ENCODE assay signal across 1 cellular context in the genomic region with DNA sequence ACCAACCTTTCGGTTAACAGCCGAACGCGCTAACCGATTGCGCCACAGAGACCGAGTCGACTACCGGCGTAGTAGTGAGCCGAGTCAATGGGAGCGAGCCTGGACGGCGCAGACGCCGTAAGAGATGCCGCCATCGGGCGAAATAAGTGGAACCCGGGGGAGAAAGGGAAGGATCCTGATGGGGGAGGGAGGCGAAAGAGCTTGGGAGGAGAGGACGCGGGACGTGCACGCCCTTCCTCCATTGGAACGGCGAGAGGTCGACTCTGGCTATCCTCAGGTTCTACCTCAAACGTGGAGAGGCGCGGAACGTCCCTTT.
TF ChIP-seq lines count a peak whose summit lies in the region.

No MANE protein-coding gene starts in this region.

TF ChIP-seq in WTC11, 78 proteins besides CTCF, POLR2A, EP300 and RAD21 (continued from another document and continues in another):
- TF ChIP-seq ZNF512 (CRISPR knock-in tag; IDR thresholded peaks at IDR 0.05; ENCODE audit: borderline replicate concordance) (no peak), MXD4 (CRISPR knock-in tag; IDR thresholded peaks at IDR 0.05; ENCODE audit: borderline replicate concordance) (no peak), E2F5 (CRISPR knock-in tag; IDR thresholded peaks at IDR 0.05) (no peak; the same call in 1 of the 2 replicates), ESRRA (CRISPR knock-in tag; IDR thresholded peaks at IDR 0.05; ENCODE audit: borderline replicate concordance) (no peak), MYBL2 (CRISPR knock-in tag; IDR thresholded peaks at IDR 0.05) (no peak), ZNF138 (CRISPR knock-in tag; conservative IDR thresholded peaks at IDR 0.05) (no peak), ZNF423 (CRISPR knock-in tag; IDR thresholded peaks at IDR 0.05) (no peak), CREM (CRISPR knock-in tag; IDR thresholded peaks at IDR 0.05) (no peak; the same call in 1 of the 2 replicates), SOX15 (CRISPR knock-in tag; IDR thresholded peaks at IDR 0.05) (no peak), ZNF425 (CRISPR knock-in tag; conservative IDR thresholded peaks at IDR 0.05) (no peak), PREB (CRISPR knock-in tag; IDR thresholded peaks at IDR 0.05; ENCODE audit: borderline replicate concordance) (no peak), CREB1 (CRISPR knock-in tag; IDR thresholded peaks at IDR 0.05) (no peak), FOXK1 (CRISPR knock-in tag; IDR thresholded peaks at IDR 0.05) (no peak), NR1H2 (CRISPR knock-in tag; IDR thresholded peaks at IDR 0.05) (no peak), ZNF671 (CRISPR knock-in tag; IDR thresholded peaks at IDR 0.05) (no peak), GRHL2 (CRISPR knock-in tag; IDR thresholded peaks at IDR 0.05; ENCODE audit: insufficient replicate concordance, severe bottlenecking) (no peak), ELF4 (CRISPR knock-in tag; IDR thresholded peaks at IDR 0.05; ENCODE audit: low read depth) (no peak), ZNF317 (CRISPR knock-in tag; IDR thresholded peaks at IDR 0.05; ENCODE audit: borderline replicate concordance, low read depth) (no peak), ZMAT4 (CRISPR knock-in tag; IDR thresholded peaks at IDR 0.05) (no peak), NFATC4 (CRISPR knock-in tag; IDR thresholded peaks at IDR 0.05) (no peak), RELA (CRISPR knock-in tag; IDR thresholded peaks at IDR 0.05; ENCODE audit: borderline replicate concordance) (no peak), ETV6 (CRISPR knock-in tag; IDR thresholded peaks at IDR 0.05) (peak; percentile 47; the same call in 1 of the 2 replicates), USF2 (CRISPR knock-in tag; IDR thresholded peaks at IDR 0.05) (0 out of 2 replicates have a peak, but pooled peaks have one; percentile 26)
- TF ChIP-seq, protein P1, sequence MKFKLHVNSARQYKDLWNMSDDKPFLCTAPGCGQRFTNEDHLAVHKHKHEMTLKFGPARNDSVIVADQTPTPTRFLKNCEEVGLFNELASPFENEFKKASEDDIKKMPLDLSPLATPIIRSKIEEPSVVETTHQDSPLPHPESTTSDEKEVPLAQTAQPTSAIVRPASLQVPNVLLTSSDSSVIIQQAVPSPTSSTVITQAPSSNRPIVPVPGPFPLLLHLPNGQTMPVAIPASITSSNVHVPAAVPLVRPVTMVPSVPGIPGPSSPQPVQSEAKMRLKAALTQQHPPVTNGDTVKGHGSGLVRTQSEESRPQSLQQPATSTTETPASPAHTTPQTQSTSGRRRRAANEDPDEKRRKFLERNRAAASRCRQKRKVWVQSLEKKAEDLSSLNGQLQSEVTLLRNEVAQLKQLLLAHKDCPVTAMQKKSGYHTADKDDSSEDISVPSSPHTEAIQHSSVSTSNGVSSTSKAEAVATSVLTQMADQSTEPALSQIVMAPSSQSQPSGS (CRISPR knock-in tag; IDR thresholded peaks at IDR 0.05; ENCODE audit: borderline replicate concordance, low read depth) = no peak
- TF ChIP-seq, protein P2, sequence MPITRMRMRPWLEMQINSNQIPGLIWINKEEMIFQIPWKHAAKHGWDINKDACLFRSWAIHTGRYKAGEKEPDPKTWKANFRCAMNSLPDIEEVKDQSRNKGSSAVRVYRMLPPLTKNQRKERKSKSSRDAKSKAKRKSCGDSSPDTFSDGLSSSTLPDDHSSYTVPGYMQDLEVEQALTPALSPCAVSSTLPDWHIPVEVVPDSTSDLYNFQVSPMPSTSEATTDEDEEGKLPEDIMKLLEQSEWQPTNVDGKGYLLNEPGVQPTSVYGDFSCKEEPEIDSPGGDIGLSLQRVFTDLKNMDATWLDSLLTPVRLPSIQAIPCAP (CRISPR knock-in tag; IDR thresholded peaks at IDR 0.05) = no peak
- TF ChIP-seq, protein P3, sequence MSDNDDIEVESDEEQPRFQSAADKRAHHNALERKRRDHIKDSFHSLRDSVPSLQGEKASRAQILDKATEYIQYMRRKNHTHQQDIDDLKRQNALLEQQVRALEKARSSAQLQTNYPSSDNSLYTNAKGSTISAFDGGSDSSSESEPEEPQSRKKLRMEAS (CRISPR knock-in tag; IDR thresholded peaks at IDR 0.05) = no peak
- TF ChIP-seq, protein P4, sequence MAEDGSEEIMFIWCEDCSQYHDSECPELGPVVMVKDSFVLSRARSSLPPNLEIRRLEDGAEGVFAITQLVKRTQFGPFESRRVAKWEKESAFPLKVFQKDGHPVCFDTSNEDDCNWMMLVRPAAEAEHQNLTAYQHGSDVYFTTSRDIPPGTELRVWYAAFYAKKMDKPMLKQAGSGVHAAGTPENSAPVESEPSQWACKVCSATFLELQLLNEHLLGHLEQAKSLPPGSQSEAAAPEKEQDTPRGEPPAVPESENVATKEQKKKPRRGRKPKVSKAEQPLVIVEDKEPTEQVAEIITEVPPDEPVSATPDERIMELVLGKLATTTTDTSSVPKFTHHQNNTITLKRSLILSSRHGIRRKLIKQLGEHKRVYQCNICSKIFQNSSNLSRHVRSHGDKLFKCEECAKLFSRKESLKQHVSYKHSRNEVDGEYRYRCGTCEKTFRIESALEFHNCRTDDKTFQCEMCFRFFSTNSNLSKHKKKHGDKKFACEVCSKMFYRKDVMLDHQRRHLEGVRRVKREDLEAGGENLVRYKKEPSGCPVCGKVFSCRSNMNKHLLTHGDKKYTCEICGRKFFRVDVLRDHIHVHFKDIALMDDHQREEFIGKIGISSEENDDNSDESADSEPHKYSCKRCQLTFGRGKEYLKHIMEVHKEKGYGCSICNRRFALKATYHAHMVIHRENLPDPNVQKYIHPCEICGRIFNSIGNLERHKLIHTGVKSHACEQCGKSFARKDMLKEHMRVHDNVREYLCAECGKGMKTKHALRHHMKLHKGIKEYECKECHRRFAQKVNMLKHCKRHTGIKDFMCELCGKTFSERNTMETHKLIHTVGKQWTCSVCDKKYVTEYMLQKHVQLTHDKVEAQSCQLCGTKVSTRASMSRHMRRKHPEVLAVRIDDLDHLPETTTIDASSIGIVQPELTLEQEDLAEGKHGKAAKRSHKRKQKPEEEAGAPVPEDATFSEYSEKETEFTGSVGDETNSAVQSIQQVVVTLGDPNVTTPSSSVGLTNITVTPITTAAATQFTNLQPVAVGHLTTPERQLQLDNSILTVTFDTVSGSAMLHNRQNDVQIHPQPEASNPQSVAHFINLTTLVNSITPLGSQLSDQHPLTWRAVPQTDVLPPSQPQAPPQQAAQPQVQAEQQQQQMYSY (CRISPR knock-in tag; IDR thresholded peaks at IDR 0.05) = no peak
- TF ChIP-seq, protein P5, sequence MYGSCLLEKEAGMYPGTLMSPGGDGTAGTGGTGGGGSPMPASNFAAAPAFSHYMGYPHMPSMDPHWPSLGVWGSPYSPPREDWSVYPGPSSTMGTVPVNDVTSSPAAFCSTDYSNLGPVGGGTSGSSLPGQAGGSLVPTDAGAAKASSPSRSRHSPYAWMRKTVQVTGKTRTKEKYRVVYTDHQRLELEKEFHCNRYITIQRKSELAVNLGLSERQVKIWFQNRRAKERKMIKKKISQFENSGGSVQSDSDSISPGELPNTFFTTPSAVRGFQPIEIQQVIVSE (CRISPR knock-in tag; IDR thresholded peaks at IDR 0.05; ENCODE audit: borderline replicate concordance) = no peak
- TF ChIP-seq, protein P6, sequence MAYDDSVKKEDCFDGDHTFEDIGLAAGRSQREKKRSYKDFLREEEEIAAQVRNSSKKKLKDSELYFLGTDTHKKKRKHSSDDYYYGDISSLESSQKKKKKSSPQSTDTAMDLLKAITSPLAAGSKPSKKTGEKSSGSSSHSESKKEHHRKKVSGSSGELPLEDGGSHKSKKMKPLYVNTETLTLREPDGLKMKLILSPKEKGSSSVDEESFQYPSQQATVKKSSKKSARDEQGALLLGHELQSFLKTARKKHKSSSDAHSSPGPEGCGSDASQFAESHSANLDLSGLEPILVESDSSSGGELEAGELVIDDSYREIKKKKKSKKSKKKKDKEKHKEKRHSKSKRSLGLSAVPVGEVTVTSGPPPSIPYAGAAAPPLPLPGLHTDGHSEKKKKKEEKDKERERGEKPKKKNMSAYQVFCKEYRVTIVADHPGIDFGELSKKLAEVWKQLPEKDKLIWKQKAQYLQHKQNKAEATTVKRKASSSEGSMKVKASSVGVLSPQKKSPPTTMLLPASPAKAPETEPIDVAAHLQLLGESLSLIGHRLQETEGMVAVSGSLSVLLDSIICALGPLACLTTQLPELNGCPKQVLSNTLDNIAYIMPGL (CRISPR knock-in tag; IDR thresholded peaks at IDR 0.05) = peak; percentile 97
- TF ChIP-seq, protein P7, sequence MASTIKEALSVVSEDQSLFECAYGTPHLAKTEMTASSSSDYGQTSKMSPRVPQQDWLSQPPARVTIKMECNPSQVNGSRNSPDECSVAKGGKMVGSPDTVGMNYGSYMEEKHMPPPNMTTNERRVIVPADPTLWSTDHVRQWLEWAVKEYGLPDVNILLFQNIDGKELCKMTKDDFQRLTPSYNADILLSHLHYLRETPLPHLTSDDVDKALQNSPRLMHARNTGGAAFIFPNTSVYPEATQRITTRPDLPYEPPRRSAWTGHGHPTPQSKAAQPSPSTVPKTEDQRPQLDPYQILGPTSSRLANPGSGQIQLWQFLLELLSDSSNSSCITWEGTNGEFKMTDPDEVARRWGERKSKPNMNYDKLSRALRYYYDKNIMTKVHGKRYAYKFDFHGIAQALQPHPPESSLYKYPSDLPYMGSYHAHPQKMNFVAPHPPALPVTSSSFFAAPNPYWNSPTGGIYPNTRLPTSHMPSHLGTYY (CRISPR knock-in tag; IDR thresholded peaks at IDR 0.05) = no peak
- TF ChIP-seq, protein P8, sequence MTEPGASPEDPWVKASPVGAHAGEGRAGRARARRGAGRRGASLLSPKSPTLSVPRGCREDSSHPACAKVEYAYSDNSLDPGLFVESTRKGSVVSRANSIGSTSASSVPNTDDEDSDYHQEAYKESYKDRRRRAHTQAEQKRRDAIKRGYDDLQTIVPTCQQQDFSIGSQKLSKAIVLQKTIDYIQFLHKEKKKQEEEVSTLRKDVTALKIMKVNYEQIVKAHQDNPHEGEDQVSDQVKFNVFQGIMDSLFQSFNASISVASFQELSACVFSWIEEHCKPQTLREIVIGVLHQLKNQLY (CRISPR knock-in tag; IDR thresholded peaks at IDR 0.05) = no peak
